8 cellular contexts compared by ENCODE assay signal in genomic region chr13:73849292-73849691, GRCh38.
DNase-seq lines count a peak whose midpoint lies in the region; ATAC-seq, FAIRE-seq and TF ChIP-seq lines count a peak whose summit lies in the region.

No MANE protein-coding gene starts in this region.

- in situ Hi-C loops in astrocyte of the cerebellum (cut with HindIII; ENCODE audit: low sequenced_read_pairs), result no loop called here

- CTCF ChIA-PET in activated naive CD4-positive, alpha-beta T cell treated with anti-CD3 and anti-CD28 coated beads, Interleukin-2, amount 10 ng/mL, durations not matched to agents 7 days and 5 days (lab: Charles Lee), result interaction anchor here (0.7 to 1.5 kb wide), 4 partner anchors 12 to 439 kb away, joined by 3 to 6 read pairs (median 3); no protein-coding TSS in a partner anchor

- peaks cover 6% of the 10 kb centered on the region for H3K4me1 Mint-ChIP-seq in activated naive CD4-positive, alpha-beta T cell treated with anti-CD3 and anti-CD28 coated beads, Interleukin-2, amount 10 ng/mL, durations not matched to agents 7 days and 5 days
- peaks cover 11 to 52% (median 34%) of the 10 kb centered on the region in 4 donors for H3K4me1 Mint-ChIP-seq in naive thymus-derived CD8-positive, alpha-beta T cell

- peak; percentile 36 for DNase-seq in activated naive CD4-positive, alpha-beta T cell treated with anti-CD3 and anti-CD28 coated beads, Interleukin-2, amount 10 ng/mL, durations not matched to agents 7 days and 5 days
- DNase-seq in activated naive CD4-positive, alpha-beta T cell treated with Interleukin-2 at 50 U/mL for 16 hours, result no peak
- DNase-seq in HTR-8/SVneo (ENCODE audit: insufficient read length, low spot score), result peak; percentile 7
- peak; percentile 41 for DNase-seq in astrocyte of the cerebellum (ENCODE audit: low read depth)
- DNase-seq in naive thymus-derived CD8-positive, alpha-beta T cell, result peak in 2 of 10 donors; percentile 15 to 22
- no peak for DNase-seq in superior temporal gyrus (ENCODE audit: extremely low spot score)
- no peak for DNase-seq in OCI-M2 (lab: John Stamatoyannopoulos, UW; ENCODE audit: unreplicated experiment)

- H3K36me3 Mint-ChIP-seq in activated naive CD4-positive, alpha-beta T cell treated with anti-CD3 and anti-CD28 coated beads, Interleukin-2, amount 10 ng/mL, durations not matched to agents 7 days and 5 days, result peaks cover 15% of the 10 kb centered on the region
- H3K36me3 Mint-ChIP-seq in naive thymus-derived CD8-positive, alpha-beta T cell, result peaks cover 10 to 34% (median 19%) of the 10 kb centered on the region in 3 donors

- peak; percentile 66 for TF ChIP-seq CTCF in astrocyte of the cerebellum (IDR thresholded peaks at IDR 0.05; ENCODE audit: low read depth, low read length, missing control alignments)

- H3K4me3 ChIP-seq in astrocyte of the cerebellum (ENCODE audit: low read depth, low read length), result no peak overlapping the region

- no peak overlapping the region for H3K4me3 Mint-ChIP-seq in activated naive CD4-positive, alpha-beta T cell treated with anti-CD3 and anti-CD28 coated beads, Interleukin-2, amount 10 ng/mL, durations not matched to agents 7 days and 5 days
- peak overlapping the region in 2 of 10 donors; percentile 14 to 54 for H3K4me3 Mint-ChIP-seq in naive thymus-derived CD8-positive, alpha-beta T cell

- POLR2A ChIA-PET in naive thymus-derived CD8-positive, alpha-beta T cell (lab: Charles Lee), result interaction anchor here (0.9 to 1.2 kb wide), 2 partner anchors 84 to 96 kb away, joined by 3 read pairs; no protein-coding TSS in a partner anchor

- peak; percentile 42 to 44 for ATAC-seq in naive thymus-derived CD8-positive, alpha-beta T cell
- ATAC-seq in HG03039 (IDR thresholded peaks at IDR 0.05; ENCODE audit: unreplicated experiment), result no peak

- H3K27ac Mint-ChIP-seq in activated naive CD4-positive, alpha-beta T cell treated with anti-CD3 and anti-CD28 coated beads, Interleukin-2, amount 10 ng/mL, durations not matched to agents 7 days and 5 days, result no peak overlapping the region
- H3K27ac Mint-ChIP-seq in naive thymus-derived CD8-positive, alpha-beta T cell, result peak overlapping the region in 6 of 10 donors; percentile 8 to 82 (median 40)

- H3K9me3 Mint-ChIP-seq in activated naive CD4-positive, alpha-beta T cell treated with anti-CD3 and anti-CD28 coated beads, Interleukin-2, amount 10 ng/mL, durations not matched to agents 7 days and 5 days, result no peaks in the 10 kb centered on the region
- no peaks in the 10 kb centered on the region for H3K9me3 Mint-ChIP-seq in naive thymus-derived CD8-positive, alpha-beta T cell

- H3K27me3 Mint-ChIP-seq in activated naive CD4-positive, alpha-beta T cell treated with anti-CD3 and anti-CD28 coated beads, Interleukin-2, amount 10 ng/mL, durations not matched to agents 7 days and 5 days, result no peaks in the 10 kb centered on the region
- H3K27me3 Mint-ChIP-seq in naive thymus-derived CD8-positive, alpha-beta T cell, result no peaks in the 10 kb centered on the region

- no peak for FAIRE-seq in HTR-8/SVneo (lab: Jason Lieb, UNC)

Comparison
In these comparisons a context has a peak if more than half of its experiments do, and no peak if none do; other contexts are left out.
1. DNase-seq: peak in activated naive CD4-positive, alpha-beta T cell treated with anti-CD3 and anti-CD28 coated beads, Interleukin-2, amount 10 ng/mL, durations not matched to agents 7 days and 5 days (single experiment), HTR-8/SVneo (single experiment) and astrocyte of the cerebellum (single experiment); none in activated naive CD4-positive, alpha-beta T cell treated with Interleukin-2 at 50 U/mL for 16 hours (single experiment), superior temporal gyrus (single experiment) and OCI-M2 (single experiment).